ENCODE assay signal across 30 cellular contexts in the genomic region with DNA sequence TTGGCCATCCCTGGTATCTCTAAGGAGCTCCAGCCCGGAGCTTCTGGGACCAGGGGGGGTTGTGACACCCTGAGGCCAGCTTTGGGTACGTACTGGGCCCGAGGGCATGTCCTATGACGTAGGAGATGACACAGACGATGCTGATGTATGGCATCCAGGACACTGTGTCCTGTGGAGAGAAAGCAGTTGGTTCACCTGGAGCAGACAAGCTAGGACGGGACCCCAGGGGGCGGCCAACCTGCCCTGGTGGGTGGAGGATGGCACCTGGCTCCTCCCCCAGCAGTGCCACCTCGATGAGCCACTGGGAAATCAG. TPM values are rescaled to one million over a fixed set of nuclear protein-coding genes. Genes with fewer than 3 reads are reported as not detected.
DNase-seq lines count a peak whose midpoint lies in the region; ATAC-seq, FAIRE-seq and TF ChIP-seq lines count a peak whose summit lies in the region.
"Had no signal": no experiment of that assay in that cellular context is flagged by ENCODE, and none has a peak within 500 bp of the region (broad histone marks: within the 10 kb centered on the region; RNA-seq: fewer than 3 reads in every experiment).

No MANE protein-coding gene starts in this region.

- H3K23me2 ChIP-seq in H1 (ENCODE audit: low read depth, low read length), result no peaks in the 10 kb centered on the region

- DNase-seq in Right ventricle myocardium inferior (ENCODE audit: missing footprints) (peak; percentile 50), heart left ventricle (no peak), H1 (ENCODE audit: low read depth in 1 of 2, low spot score in 2 of 2) (no peak), trophoblast cell (peak; percentile 91 to 94), COLO829 (ENCODE audit: low spot score) (no peak), iPS-NIHi11 (ENCODE audit: low spot score) (no peak)
- DNase-seq in central memory CD4-positive, alpha-beta T cell, result no peak
- DNase-seq: 8988T; ACHN; CD4-positive, CD25-positive, alpha-beta regulatory T cell; COR-L47; EL; GDM1; HFFc6; NCI-H1092; NCI-H1417 treated with DMSO at 0.1 percent for 48 hours; NCI-H1694 treated with DMSO at 0.1 percent for 48 hours; NCI-H2081 treated with DMSO at 0.1 percent for 48 hours; NCI-H2171; NCI-H226; NCI-H510A; NCI-H69; OCI-M1; Peyer's patch; SJCRH30 had no signal

- H3K27me3 ChIP-seq in heart left ventricle (peaks cover 0 to 9% (median 0%) of the 10 kb centered on the region in 9 donors), OCI-LY1 (ENCODE audit: insufficient read depth, low read length) (no peaks in the 10 kb centered on the region), H1 (replicated peaks in 1 of 4; ENCODE audit: control insufficient read depth in 3 of 4, extremely low read depth in 1 of 4, insufficient read depth in 3 of 4, low read length in 3 of 4) (no peaks in the 10 kb centered on the region; a peak in 1 of 7 replicates), trophoblast cell (ENCODE audit: insufficient read depth, low read length) (no peaks in the 10 kb centered on the region)
- H3K27me3 ChIP-seq: Peyer's patch had no signal

- no peak overlapping the region for H3K23ac ChIP-seq in H1 (ENCODE audit: insufficient read length)
- no peak overlapping the region for H3K23ac ChIP-seq in trophoblast cell (ENCODE audit: low read length)

- POLR2A ChIA-PET in H1 (lab: Charles Lee; ENCODE audit: partially characterized antibody), result interaction anchor here (1.6 kb wide), 1 partner anchor 9 kb away, joined by 5 read pairs; no protein-coding TSS in a partner anchor

- no peak overlapping the region for H4K5ac ChIP-seq in H1 (ENCODE audit: insufficient read length, low read depth, low read length)

- H4K12ac ChIP-seq in trophoblast cell (ENCODE audit: low read depth, low read length), result no peak overlapping the region

- no peak overlapping the region for H2BK12ac ChIP-seq in H1 (ENCODE audit: low read depth, low read length)
- H2BK12ac ChIP-seq in trophoblast cell (ENCODE audit: low read length), result no peak overlapping the region

- H3K14ac ChIP-seq in H1 (ENCODE audit: insufficient read length) (no peak overlapping the region), trophoblast cell (ENCODE audit: low read length) (no peak overlapping the region)

- H2BK20ac ChIP-seq in H1 (ENCODE audit: low read length), result no peak overlapping the region

- H4K91ac ChIP-seq in H1 (replicated peaks; ENCODE audit: insufficient read length, low read length) (no peak overlapping the region), trophoblast cell (ENCODE audit: low read depth, low read length) (no peak overlapping the region)

- no peaks in the 10 kb centered on the region for H3K36me3 ChIP-seq in heart left ventricle
- peaks cover 82% of the 10 kb centered on the region for H3K36me3 ChIP-seq in OCI-LY1 (ENCODE audit: insufficient read depth, low read length)
- H3K36me3 ChIP-seq in H1 (ENCODE audit: control insufficient read depth in 2 of 4, insufficient read depth in 4 of 4, low read length in 3 of 4), result no peaks in the 10 kb centered on the region; a peak in 1 of 8 replicates
- H3K36me3 ChIP-seq in trophoblast cell (ENCODE audit: control insufficient read depth in 1 of 2, insufficient read depth in 2 of 2, low read length in 2 of 2), result no peaks in the 10 kb centered on the region
- H3K36me3 ChIP-seq: HAP-1, SJCRH30 had no signal

- CTCF ChIA-PET in H1 (lab: Charles Lee; ENCODE audit: partially characterized antibody), result interaction anchor here (0.9 to 3.7 kb wide), 12 partner anchors 10 to 87 kb away, joined by 3 to 16 read pairs (median 4); no protein-coding TSS in a partner anchor

- no peaks in the 10 kb centered on the region for H3K79me1 ChIP-seq in H1 (ENCODE audit: low read depth, low read length)
- H3K79me1 ChIP-seq in trophoblast cell (ENCODE audit: low read length), result no peaks in the 10 kb centered on the region

- H2BK5ac ChIP-seq in H1 (ENCODE audit: low read depth, low read length) (no peak overlapping the region), trophoblast cell (ENCODE audit: low read depth, low read length, poor library complexity) (no peak overlapping the region)

- H2AK5ac ChIP-seq in H1 (ENCODE audit: low read depth, low read length), result no peak overlapping the region
- H2AK5ac ChIP-seq in trophoblast cell (ENCODE audit: low read length), result no peak overlapping the region

- no peak overlapping the region for H2BK120ac ChIP-seq in H1 (replicated peaks; ENCODE audit: low read depth, low read length)
- no peak overlapping the region for H2BK120ac ChIP-seq in trophoblast cell (ENCODE audit: insufficient read depth, low read length, poor library complexity)

- H3K9ac ChIP-seq in OCI-LY1 (ENCODE audit: low read length), result no peak overlapping the region
- H3K9ac ChIP-seq in H1 (replicated peaks in 1 of 4; ENCODE audit: extremely low read depth in 1 of 4, low read depth in 3 of 4, low read length in 3 of 4), result no peak overlapping the region
- H3K9ac ChIP-seq in trophoblast cell (ENCODE audit: low read length), result no peak overlapping the region

- peak overlapping the region; percentile 38; the same call in 1 of the 2 replicates for H4K8ac ChIP-seq in H1 (ENCODE audit: extremely low read depth, insufficient read depth, low read length)
- H4K8ac ChIP-seq in trophoblast cell (ENCODE audit: low read depth, low read length), result no peak overlapping the region

- H4K20me1 ChIP-seq in OCI-LY1 (ENCODE audit: insufficient read depth, low read length) (no peaks in the 10 kb centered on the region), H1 (replicated peaks in 1 of 2; ENCODE audit: control insufficient read depth in 1 of 2, insufficient read depth in 2 of 2, low read length in 2 of 2) (peaks cover 0 to 2% of the 10 kb centered on the region in 2 experiments)

- no peak for TF ChIP-seq EP300 in H1 (IDR thresholded peaks at IDR 0.05; ENCODE audit: borderline replicate concordance in 1 of 2, low read depth in 2 of 2, low read length in 2 of 2)

- 90 to 100% (median 92%) methylated on average over 4 to 8 of the region's 8 CpGs for WGBS in heart left ventricle, 4 donors
- WGBS in H1 (ENCODE audit: extremely low coverage in 1 of 2, insufficient coverage in 1 of 2, insufficient read length in 1 of 2, insufficient replicate concordance in 2 of 2, low coverage in 1 of 2, low lambda C conversion rate in 2 of 2, missing lambda C conversion rate in 1 of 2), 2 experiments, result 84% methylated on average over 6 of the region's 8 CpGs; no CpG with 5 or more reads in 1 of the 2 experiments
- no CpG with 5 or more reads among the region's 8 CpGs for WGBS in trophoblast cell (ENCODE audit: extremely low coverage, insufficient coverage, insufficient read length)

- H3F3A ChIP-seq in OCI-LY1 (ENCODE audit: insufficient read depth, low read length), result peaks cover 4% of the 10 kb centered on the region; the same call in 1 of the 2 replicates

- peaks cover 0 to 11% (median 6%) of the 10 kb centered on the region in 12 donors for H3K9me3 ChIP-seq in heart left ventricle
- H3K9me3 ChIP-seq in OCI-LY1 (ENCODE audit: low read length), result no peaks in the 10 kb centered on the region
- peaks cover 0 to 5% of the 10 kb centered on the region in 2 experiments; a peak in 1 of 4 replicates for H3K9me3 ChIP-seq in H1 (ENCODE audit: insufficient read depth in 2 of 2, low read depth in 1 of 2, low read length in 1 of 2)
- peaks cover 7% of the 10 kb centered on the region for H3K9me3 ChIP-seq in trophoblast cell (ENCODE audit: insufficient read depth, low read depth, low read length)
- H3K9me3 ChIP-seq: SJCRH30 had no signal

- FAIRE-seq in H1 (lab: Jason Lieb, UNC), result no peak

- no peak overlapping the region for H3K56ac ChIP-seq in H1 (replicated peaks; ENCODE audit: insufficient read length, low read depth, low read length)

- TF ChIP-seq POLR2A in heart left ventricle (IDR thresholded peaks at IDR 0.05) (no peak), H1 (IDR thresholded peaks at IDR 0.05; ENCODE audit: control extremely low read depth in 1 of 2, low read depth in 2 of 2, low read length in 2 of 2) (no peak)

- H3K27ac ChIP-seq in heart left ventricle, result no peak overlapping the region
- peak overlapping the region; percentile 63 for H3K27ac ChIP-seq in OCI-LY1 (ENCODE audit: low read depth, low read length, poor library complexity, severe bottlenecking)
- no peak overlapping the region for H3K27ac ChIP-seq in H1 (ENCODE audit: low read depth, low read length)
- no peak overlapping the region for H3K27ac ChIP-seq in trophoblast cell (ENCODE audit: low read depth, low read length)
- H3K27ac ChIP-seq: SJCRH30 had no signal

- H3K4me2 ChIP-seq in OCI-LY1 (ENCODE audit: low read length) (no peak overlapping the region), H1 (ENCODE audit: insufficient read depth in 1 of 2, low read depth in 2 of 2, low read length in 2 of 2) (no peak overlapping the region), trophoblast cell (ENCODE audit: low read length) (no peak overlapping the region)
- H3K4me2 ChIP-seq: GM23338 had no signal

- TF ChIP-seq CTCF in heart left ventricle (IDR thresholded peaks at IDR 0.05) (no peak), OCI-LY1 (IDR thresholded peaks at IDR 0.05; ENCODE audit: low read length) (no peak), H1 (IDR thresholded peaks at IDR 0.05; ENCODE audit: control extremely low read depth in 1 of 3, insufficient read depth in 1 of 3, low read depth in 1 of 3, low read length in 3 of 3) (no peak)

- H3K79me2 ChIP-seq in OCI-LY1 (ENCODE audit: insufficient read depth, low read length), result no peaks in the 10 kb centered on the region
- no peaks in the 10 kb centered on the region for H3K79me2 ChIP-seq in H1 (ENCODE audit: control insufficient read depth in 1 of 2, insufficient read depth in 2 of 2, low read length in 2 of 2)
- H3K79me2 ChIP-seq in trophoblast cell (ENCODE audit: control insufficient read depth, insufficient read depth, low read length, poor library complexity), result no peaks in the 10 kb centered on the region

- no peaks in the 10 kb centered on the region for H3K9me2 ChIP-seq in OCI-LY1 (ENCODE audit: low read depth, low read length)

- no peak overlapping the region for H2BK15ac ChIP-seq in H1 (ENCODE audit: low read length)

- no peak for TF ChIP-seq RAD21 in H1 (IDR thresholded peaks at IDR 0.05 in 1 of 2, conservative IDR thresholded peaks at IDR 0.05 in 1 of 2; ENCODE audit: low read depth in 2 of 2, low read length in 2 of 2)

- H3K4me1 ChIP-seq in heart left ventricle (no peaks in the 10 kb centered on the region), OCI-LY1 (ENCODE audit: insufficient read depth, low read length, severe bottlenecking) (peaks cover 11% of the 10 kb centered on the region), H1 (replicated peaks in 1 of 4; ENCODE audit: control insufficient read depth in 3 of 4, insufficient read depth in 4 of 4, low read length in 3 of 4) (no peaks in the 10 kb centered on the region; a peak in 2 of 7 replicates), trophoblast cell (ENCODE audit: control insufficient read depth in 1 of 2, insufficient read depth in 2 of 2, low read length in 2 of 2) (peaks cover 2% of the 10 kb centered on the region in 2 experiments)
- H3K4me1 ChIP-seq: HAP-1, Peyer's patch, SJCRH30 had no signal

- H3K4me3 ChIP-seq in heart left ventricle (no peak overlapping the region), OCI-LY1 (ENCODE audit: low read depth, low read length, poor library complexity, severe bottlenecking) (no peak overlapping the region), H1 (ENCODE audit: extremely low read depth in 1 of 4, insufficient read depth in 2 of 4, low read depth in 3 of 4, low read length in 4 of 4) (no peak overlapping the region), trophoblast cell (ENCODE audit: low read depth, low read length) (no peak overlapping the region)
- H3K4me3 ChIP-seq: GM23338, HAP-1, Peyer's patch, SJCRH30 had no signal

- H3K18ac ChIP-seq in H1 (ENCODE audit: extremely low read depth, low read length) (no peak overlapping the region), trophoblast cell (ENCODE audit: low read length) (no peak overlapping the region)

- H3K4ac ChIP-seq in H1 (replicated peaks; ENCODE audit: insufficient read length, low read depth, low read length) (no peak overlapping the region), trophoblast cell (ENCODE audit: low read depth, low read length) (no peak overlapping the region)

- ATAC-seq in Right ventricle myocardium inferior (no peak), heart left ventricle (no peak)

- intact Hi-C loops in Right ventricle myocardium inferior (cut with DNase I), result no loop called here
- intact Hi-C loops in heart left ventricle (cut with DNase I), result loop anchor here in 2 of 10 donors (10.0 kb wide), 2 partner anchors 47 to 57 kb away; no protein-coding TSS in a partner anchor

- H2AFZ ChIP-seq in OCI-LY1 (ENCODE audit: low read length) (no peak overlapping the region), H1 (ENCODE audit: low read length) (no peak overlapping the region), trophoblast cell (ENCODE audit: insufficient read depth, low read length, poor library complexity) (no peak overlapping the region)

RNA-seq across cellular contexts. Expression of gene SLC2A7, which starts 12.1 kb away (rescaled TPM):
- total RNA-seq in Right ventricle myocardium inferior (not detected), heart left ventricle (under 1 TPM in 2 of 9 donors, not detected in 7; 0.14 to 0.25 TPM)
- polyA plus RNA-seq in heart left ventricle (under 1 TPM in 1 of 2 donors, not detected in 1; 0.06 TPM), H1 (2011; rRNA removed) (not detected in 2 replicates)
- total RNA-seq in H1 (2021; fragmentation: NEBNext Ultra II Directional; extraction: Animal tissue kit (Norgen Biotek cat#: 25700)), result not detected in 2 replicates
- not detected for polyA plus RNA-seq in H1 (2011; cell fraction: cytosol; rRNA removed)
- not detected for polyA plus RNA-seq in H1 (2011; cell fraction: nucleus; rRNA removed)
- not detected in 4 replicates for polyA plus RNA-seq in H1 (2012, experiment 1 of 2)
- polyA plus RNA-seq in H1 (2012, experiment 2 of 2), result not detected
- polyA plus RNA-seq in H1 (2013, experiment 1 of 2), result not detected
- not detected for polyA plus RNA-seq in H1 (2013, experiment 2 of 2)
- polyA minus RNA-seq in H1 (2011; rRNA and poly(A)+ RNA removed), result not detected in 2 replicates
- not detected for polyA minus RNA-seq in H1 (2011; cell fraction: cytosol; rRNA and poly(A)+ RNA removed)
- polyA minus RNA-seq in H1 (2011; cell fraction: nucleus; rRNA and poly(A)+ RNA removed), result not detected
- not detected in 2 replicates for polyA plus RNA-seq in trophoblast cell (2013)
- total RNA-seq: CD4-positive, CD25-positive, alpha-beta regulatory T cell; GM23338; HFFc6; SJCRH30 had no signal
- polyA plus RNA-seq: BJ; CD4-positive, CD25-positive, alpha-beta regulatory T cell; GM23338; IgD-negative memory B cell had no signal

RNA-seq across cellular contexts. Expression of gene SLC2A5, which starts 31.1 kb away (rescaled TPM):
- total RNA-seq in Right ventricle myocardium inferior, result 3.6 TPM
- total RNA-seq in heart left ventricle, result 10 to 100 TPM in 2 of 9 donors, 1 to 10 TPM in 6, under 1 TPM in 1; 0.93 to 15.8 (median 2.9) TPM
- 1 to 10 TPM in 1 of 2 donors, under 1 TPM in 1; 0.86 to 1.1 TPM for polyA plus RNA-seq in heart left ventricle
- total RNA-seq in H1 (2021; fragmentation: NEBNext Ultra II Directional; extraction: Animal tissue kit (Norgen Biotek cat#: 25700)), result not detected in 2 replicates
- polyA plus RNA-seq in H1 (2011; rRNA removed), result 0.12 and 0.14 TPM in 2 replicates
- 0.12 TPM for polyA plus RNA-seq in H1 (2011; cell fraction: cytosol; rRNA removed)
- polyA plus RNA-seq in H1 (2011; cell fraction: nucleus; rRNA removed), result 0.27 TPM
- polyA plus RNA-seq in H1 (2012, experiment 1 of 2), result 0.06 to 0.08 TPM (median 0.08 TPM) in 3 of 4 replicates, not detected in the other
- not detected for polyA plus RNA-seq in H1 (2012, experiment 2 of 2)
- 0.06 TPM for polyA plus RNA-seq in H1 (2013, experiment 1 of 2)
- 0.04 TPM for polyA plus RNA-seq in H1 (2013, experiment 2 of 2)
- polyA minus RNA-seq in H1 (2011; rRNA and poly(A)+ RNA removed), result 0.03 and 0.07 TPM in 2 replicates
- not detected for polyA minus RNA-seq in H1 (2011; cell fraction: cytosol; rRNA and poly(A)+ RNA removed)
- polyA minus RNA-seq in H1 (2011; cell fraction: nucleus; rRNA and poly(A)+ RNA removed), result 0.10 TPM
- 0.12 and 0.16 TPM in 2 replicates for polyA plus RNA-seq in trophoblast cell (2013)
- total RNA-seq: SJCRH30 had no signal
- polyA plus RNA-seq: GM23338 had no signal

Comparison
In these comparisons a context has a peak if more than half of its experiments do, and no peak if none do; other contexts are left out.
1. DNase-seq: peak in Right ventricle myocardium inferior (single experiment) and trophoblast cell (2 of 2); none in heart left ventricle (0 of 5), H1 (0 of 2), COLO829 (single experiment), central memory CD4-positive, alpha-beta T cell (single experiment) and iPS-NIHi11 (single experiment).